9 cellular contexts compared by ENCODE assay signal in genomic region chr2:162731917-162732804, GRCh38.
DNase-seq lines count a peak whose midpoint lies in the region; ATAC-seq and TF ChIP-seq lines count a peak whose summit lies in the region.
"Had no signal": no experiment of that assay in that cellular context is flagged by ENCODE, and none has a peak within 500 bp of the region (broad histone marks: within the 10 kb centered on the region; RNA-seq: fewer than 3 reads in every experiment).

No MANE protein-coding gene starts in this region.

- H3K9me3 Mint-ChIP-seq in stimulated activated naive B cell treated with anti-CD40 and anti-IgM and Interleukin-4, amounts not matched to agents 10 μg/mL and 1 μg/mL and 100 μg/mL, for 72 hours, result peaks cover 0 to 2% of the 10 kb centered on the region in 2 donors
- no peaks in the 10 kb centered on the region for H3K9me3 Mint-ChIP-seq in osteocyte (ENCODE audit: unreplicated experiment)

- no peak overlapping the region for H3K27ac Mint-ChIP-seq in stimulated activated naive B cell treated with anti-CD40 and anti-IgM and Interleukin-4, amounts not matched to agents 10 μg/mL and 1 μg/mL and 100 μg/mL, for 72 hours
- H3K27ac Mint-ChIP-seq in osteocyte (ENCODE audit: unreplicated experiment), result no peak overlapping the region

- no peak overlapping the region for H3K4me3 Mint-ChIP-seq in stimulated activated naive B cell treated with anti-CD40 and anti-IgM and Interleukin-4, amounts not matched to agents 10 μg/mL and 1 μg/mL and 100 μg/mL, for 72 hours
- no peak overlapping the region for H3K4me3 Mint-ChIP-seq in osteocyte (ENCODE audit: unreplicated experiment)

- DNase-seq in ELR (ENCODE audit: low read depth) (peak; percentile 37), H7 (no peak), ureter (ENCODE audit: low spot score) (no peak), osteocyte (ENCODE audit: extremely low spot score, unreplicated experiment) (no peak)
- no peak for DNase-seq in stimulated activated naive B cell treated with anti-CD40 and anti-IgM and Interleukin-4, amounts not matched to agents 10 μg/mL and 1 μg/mL and 100 μg/mL, for 72 hours

- H3K27me3 ChIP-seq in H7 (ENCODE audit: control insufficient read depth, insufficient read depth, low read length), result no peaks in the 10 kb centered on the region
- H3K27me3 ChIP-seq: gastroesophageal sphincter had no signal

- H3K4me1 Mint-ChIP-seq in stimulated activated naive B cell treated with anti-CD40 and anti-IgM and Interleukin-4, amounts not matched to agents 10 μg/mL and 1 μg/mL and 100 μg/mL, for 72 hours, result no peaks in the 10 kb centered on the region
- H3K4me1 Mint-ChIP-seq in osteocyte (ENCODE audit: unreplicated experiment), result no peaks in the 10 kb centered on the region

- ATAC-seq in GM19452 (IDR thresholded peaks at IDR 0.05; ENCODE audit: unreplicated experiment), result peak; percentile 95
- peak; percentile 95 for ATAC-seq in HG03175 (IDR thresholded peaks at IDR 0.05; ENCODE audit: unreplicated experiment)
- peak; percentile 56 for ATAC-seq in SK-N-SH treated with all-trans-retinoic acid at 6 μM for 48 hours
- ATAC-seq in stimulated activated naive B cell treated with anti-CD40 and anti-IgM and Interleukin-4, amounts not matched to agents 10 μg/mL and 1 μg/mL and 100 μg/mL, for 72 hours (replicated peaks), result no peak
- ATAC-seq: gastroesophageal sphincter had no signal

- no peak for TF ChIP-seq CTCF in osteocyte (IDR thresholded peaks at IDR 0.05)

- H3K36me3 Mint-ChIP-seq in stimulated activated naive B cell treated with anti-CD40 and anti-IgM and Interleukin-4, amounts not matched to agents 10 μg/mL and 1 μg/mL and 100 μg/mL, for 72 hours, result no peaks in the 10 kb centered on the region
- H3K36me3 Mint-ChIP-seq in osteocyte (ENCODE audit: unreplicated experiment), result no peaks in the 10 kb centered on the region

- H3K36me3 ChIP-seq in H7 (replicated peaks; ENCODE audit: control insufficient read depth, insufficient read depth, low read length), result no peaks in the 10 kb centered on the region
- H3K36me3 ChIP-seq: gastroesophageal sphincter had no signal

- H3K4me3 ChIP-seq in H7 (ENCODE audit: insufficient read depth, low read depth, low read length), result no peak overlapping the region
- H3K4me3 ChIP-seq: gastroesophageal sphincter had no signal

- H3K27me3 Mint-ChIP-seq in stimulated activated naive B cell treated with anti-CD40 and anti-IgM and Interleukin-4, amounts not matched to agents 10 μg/mL and 1 μg/mL and 100 μg/mL, for 72 hours, result no peaks in the 10 kb centered on the region
- H3K27me3 Mint-ChIP-seq in osteocyte (ENCODE audit: unreplicated experiment), result peaks cover 2% of the 10 kb centered on the region

TF ChIP-seq in SK-N-SH treated with all-trans-retinoic acid at 6 μM for 48 hours, 23 proteins besides CTCF, POLR2A, EP300 and RAD21:
- no peak for TF ChIP-seq RARB (CRISPR knock-in tag; IDR thresholded peaks at IDR 0.05)
- TF ChIP-seq PATZ1 (CRISPR knock-in tag; IDR thresholded peaks at IDR 0.05; ENCODE audit: borderline replicate concordance), result no peak
- no peak for TF ChIP-seq TCF4 (CRISPR knock-in tag; IDR thresholded peaks at IDR 0.05; ENCODE audit: borderline replicate concordance)
- TF ChIP-seq BACH2 (CRISPR knock-in tag; IDR thresholded peaks at IDR 0.05; ENCODE audit: borderline replicate concordance), result no peak
- no peak for TF ChIP-seq ZNF8 (CRISPR knock-in tag; IDR thresholded peaks at IDR 0.05)
- TF ChIP-seq PPARA (CRISPR knock-in tag; IDR thresholded peaks at IDR 0.05; ENCODE audit: borderline replicate concordance), result no peak
- TF ChIP-seq CSDC2 (CRISPR knock-in tag; IDR thresholded peaks at IDR 0.05), result no peak
- TF ChIP-seq ARNTL (CRISPR knock-in tag; IDR thresholded peaks at IDR 0.05; ENCODE audit: borderline replicate concordance, low read depth), result no peak
- no peak for TF ChIP-seq CSRNP3 (CRISPR knock-in tag; IDR thresholded peaks at IDR 0.05)
- no peak for TF ChIP-seq ZC3H10 (CRISPR knock-in tag; IDR thresholded peaks at IDR 0.05)
- TF ChIP-seq ISL1 (CRISPR knock-in tag; IDR thresholded peaks at IDR 0.05), result no peak
- no peak for TF ChIP-seq TOX (CRISPR knock-in tag; IDR thresholded peaks at IDR 0.05; ENCODE audit: borderline replicate concordance)
- no peak for TF ChIP-seq TSHZ2 (CRISPR knock-in tag; IDR thresholded peaks at IDR 0.05)
- TF ChIP-seq ZFP30 (CRISPR knock-in tag; IDR thresholded peaks at IDR 0.05), result no peak
- no peak for TF ChIP-seq GLIS3 (CRISPR knock-in tag; IDR thresholded peaks at IDR 0.05)
- no peak for TF ChIP-seq ZNF565 (CRISPR knock-in tag; conservative IDR thresholded peaks at IDR 0.05; ENCODE audit: low read depth)
- TF ChIP-seq CREB5 (CRISPR knock-in tag; IDR thresholded peaks at IDR 0.05; ENCODE audit: low read depth), result no peak
- no peak for TF ChIP-seq ZNF70 (CRISPR knock-in tag; IDR thresholded peaks at IDR 0.05)
- no peak for TF ChIP-seq ZFP3 (CRISPR knock-in tag; IDR thresholded peaks at IDR 0.05)

Comparison
In these comparisons a context has a peak if more than half of its experiments do, and no peak if none do; other contexts are left out.
1. ATAC-seq: peak in GM19452 (single experiment), HG03175 (single experiment) and SK-N-SH treated with all-trans-retinoic acid at 6 μM for 48 hours (single experiment); none in stimulated activated naive B cell treated with anti-CD40 and anti-IgM and Interleukin-4, amounts not matched to agents 10 μg/mL and 1 μg/mL and 100 μg/mL, for 72 hours (0 of 2).